In the genomic region with DNA sequence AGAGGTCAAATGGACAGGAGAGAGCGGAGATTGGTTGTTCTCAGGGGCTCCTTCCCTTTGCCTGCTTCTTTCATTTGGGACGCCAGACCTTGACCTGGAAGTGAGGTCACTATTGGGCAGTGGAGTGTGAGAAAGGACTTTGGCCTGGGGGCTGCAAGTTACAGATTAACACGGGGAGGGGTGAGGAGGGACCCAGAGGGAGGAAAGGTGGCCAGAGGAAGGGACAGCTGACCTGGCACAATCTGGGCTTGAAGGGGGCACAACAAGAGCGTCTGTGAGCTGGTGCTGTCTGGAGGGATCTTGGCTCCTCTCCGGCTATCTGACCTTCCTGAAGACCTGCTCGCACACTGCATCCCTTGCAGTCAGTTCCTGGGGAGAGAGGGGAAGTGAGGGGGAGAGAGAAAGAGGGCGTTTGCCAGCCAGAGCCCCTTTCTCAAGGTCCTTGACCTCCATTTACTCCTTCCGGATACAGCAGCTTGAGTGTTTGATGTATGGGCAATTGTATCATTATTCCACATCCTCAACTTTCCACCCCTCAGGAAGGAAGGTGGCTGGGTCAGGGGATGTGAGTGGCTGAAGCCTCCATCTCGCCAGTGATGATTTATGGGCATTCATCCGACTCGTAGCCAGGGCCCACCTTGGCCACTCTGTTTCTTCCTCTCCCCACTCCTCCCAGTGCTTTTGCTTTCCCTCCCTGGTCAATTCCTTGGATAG, we compare ENCODE assay signal across 1 cellular context.
TF ChIP-seq lines count a peak whose summit lies in the region.

No MANE protein-coding gene starts in this region.

TF ChIP-seq in HepG2, 621 proteins besides CTCF, POLR2A, EP300 and RAD21 (continued from another document and continues in another):
- TF ChIP-seq, protein P1, sequence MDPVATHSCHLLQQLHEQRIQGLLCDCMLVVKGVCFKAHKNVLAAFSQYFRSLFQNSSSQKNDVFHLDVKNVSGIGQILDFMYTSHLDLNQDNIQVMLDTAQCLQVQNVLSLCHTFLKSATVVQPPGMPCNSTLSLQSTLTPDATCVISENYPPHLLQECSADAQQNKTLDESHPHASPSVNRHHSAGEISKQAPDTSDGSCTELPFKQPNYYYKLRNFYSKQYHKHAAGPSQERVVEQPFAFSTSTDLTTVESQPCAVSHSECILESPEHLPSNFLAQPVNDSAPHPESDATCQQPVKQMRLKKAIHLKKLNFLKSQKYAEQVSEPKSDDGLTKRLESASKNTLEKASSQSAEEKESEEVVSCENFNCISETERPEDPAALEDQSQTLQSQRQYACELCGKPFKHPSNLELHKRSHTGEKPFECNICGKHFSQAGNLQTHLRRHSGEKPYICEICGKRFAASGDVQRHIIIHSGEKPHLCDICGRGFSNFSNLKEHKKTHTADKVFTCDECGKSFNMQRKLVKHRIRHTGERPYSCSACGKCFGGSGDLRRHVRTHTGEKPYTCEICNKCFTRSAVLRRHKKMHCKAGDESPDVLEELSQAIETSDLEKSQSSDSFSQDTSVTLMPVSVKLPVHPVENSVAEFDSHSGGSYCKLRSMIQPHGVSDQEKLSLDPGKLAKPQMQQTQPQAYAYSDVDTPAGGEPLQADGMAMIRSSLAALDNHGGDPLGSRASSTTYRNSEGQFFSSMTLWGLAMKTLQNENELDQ (CRISPR knock-in tag; IDR thresholded peaks at IDR 0.05; ENCODE audit: borderline replicate concordance) = no peak
- TF ChIP-seq RELA (CRISPR knock-in tag; IDR thresholded peaks at IDR 0.05) (no peak), ZNF790 (CRISPR knock-in tag; IDR thresholded peaks at IDR 0.05; ENCODE audit: borderline replicate concordance) (no peak), GLI4 (CRISPR knock-in tag; IDR thresholded peaks at IDR 0.05; ENCODE audit: borderline replicate concordance) (no peak), FLYWCH1 (CRISPR knock-in tag; IDR thresholded peaks at IDR 0.05) (no peak), MYC (CRISPR knock-in tag; IDR thresholded peaks at IDR 0.05; ENCODE audit: borderline replicate concordance) (0 out of 2 replicates have a peak, but pooled peaks have one; percentile 30), GABPA (IDR thresholded peaks at IDR 0.05; ENCODE audit: low read depth, low read length) (no peak), GABPA (CRISPR knock-in tag; IDR thresholded peaks at IDR 0.05; ENCODE audit: low read depth) (peak; percentile 65), CEBPB (IDR thresholded peaks at IDR 0.05; ENCODE audit: borderline replicate concordance, low read depth, low read length) (no peak), ZNF724P (CRISPR knock-in tag; IDR thresholded peaks at IDR 0.05; ENCODE audit: borderline replicate concordance) (no peak), AHR (CRISPR knock-in tag; IDR thresholded peaks at IDR 0.05) (no peak), AGO2 (optimal IDR thresholded peaks at IDR 0.05; ENCODE audit: low read depth, low read length) (no peak), XBP1 (CRISPR knock-in tag; IDR thresholded peaks at IDR 0.05) (no peak), U2AF1 (optimal IDR thresholded peaks at IDR 0.05; ENCODE audit: low read depth, low read length) (peak; percentile 54), HNRNPL (IDR thresholded peaks at IDR 0.05; ENCODE audit: low read depth, low read length) (peak; percentile 52; the same call in 1 of the 2 replicates), ZNF160 (CRISPR knock-in tag; IDR thresholded peaks at IDR 0.05) (0 out of 2 replicates have a peak, but pooled peaks have one; percentile 33), CREB3 (CRISPR knock-in tag; IDR thresholded peaks at IDR 0.05) (no peak), IKZF1 (IDR thresholded peaks at IDR 0.05) (no peak), ZBTB10 (CRISPR knock-in tag; IDR thresholded peaks at IDR 0.05; ENCODE audit: borderline replicate concordance) (no peak), THAP7 (CRISPR knock-in tag; IDR thresholded peaks at IDR 0.05) (no peak), ZSCAN5A (CRISPR knock-in tag; IDR thresholded peaks at IDR 0.05; ENCODE audit: borderline replicate concordance) (no peak), POGK (CRISPR knock-in tag; conservative IDR thresholded peaks at IDR 0.05) (no peak; the same call in 1 of the 2 replicates), SALL2 (CRISPR knock-in tag; IDR thresholded peaks at IDR 0.05) (no peak), ZNF549 (CRISPR knock-in tag; IDR thresholded peaks at IDR 0.05) (no peak)
- TF ChIP-seq, protein P2, sequence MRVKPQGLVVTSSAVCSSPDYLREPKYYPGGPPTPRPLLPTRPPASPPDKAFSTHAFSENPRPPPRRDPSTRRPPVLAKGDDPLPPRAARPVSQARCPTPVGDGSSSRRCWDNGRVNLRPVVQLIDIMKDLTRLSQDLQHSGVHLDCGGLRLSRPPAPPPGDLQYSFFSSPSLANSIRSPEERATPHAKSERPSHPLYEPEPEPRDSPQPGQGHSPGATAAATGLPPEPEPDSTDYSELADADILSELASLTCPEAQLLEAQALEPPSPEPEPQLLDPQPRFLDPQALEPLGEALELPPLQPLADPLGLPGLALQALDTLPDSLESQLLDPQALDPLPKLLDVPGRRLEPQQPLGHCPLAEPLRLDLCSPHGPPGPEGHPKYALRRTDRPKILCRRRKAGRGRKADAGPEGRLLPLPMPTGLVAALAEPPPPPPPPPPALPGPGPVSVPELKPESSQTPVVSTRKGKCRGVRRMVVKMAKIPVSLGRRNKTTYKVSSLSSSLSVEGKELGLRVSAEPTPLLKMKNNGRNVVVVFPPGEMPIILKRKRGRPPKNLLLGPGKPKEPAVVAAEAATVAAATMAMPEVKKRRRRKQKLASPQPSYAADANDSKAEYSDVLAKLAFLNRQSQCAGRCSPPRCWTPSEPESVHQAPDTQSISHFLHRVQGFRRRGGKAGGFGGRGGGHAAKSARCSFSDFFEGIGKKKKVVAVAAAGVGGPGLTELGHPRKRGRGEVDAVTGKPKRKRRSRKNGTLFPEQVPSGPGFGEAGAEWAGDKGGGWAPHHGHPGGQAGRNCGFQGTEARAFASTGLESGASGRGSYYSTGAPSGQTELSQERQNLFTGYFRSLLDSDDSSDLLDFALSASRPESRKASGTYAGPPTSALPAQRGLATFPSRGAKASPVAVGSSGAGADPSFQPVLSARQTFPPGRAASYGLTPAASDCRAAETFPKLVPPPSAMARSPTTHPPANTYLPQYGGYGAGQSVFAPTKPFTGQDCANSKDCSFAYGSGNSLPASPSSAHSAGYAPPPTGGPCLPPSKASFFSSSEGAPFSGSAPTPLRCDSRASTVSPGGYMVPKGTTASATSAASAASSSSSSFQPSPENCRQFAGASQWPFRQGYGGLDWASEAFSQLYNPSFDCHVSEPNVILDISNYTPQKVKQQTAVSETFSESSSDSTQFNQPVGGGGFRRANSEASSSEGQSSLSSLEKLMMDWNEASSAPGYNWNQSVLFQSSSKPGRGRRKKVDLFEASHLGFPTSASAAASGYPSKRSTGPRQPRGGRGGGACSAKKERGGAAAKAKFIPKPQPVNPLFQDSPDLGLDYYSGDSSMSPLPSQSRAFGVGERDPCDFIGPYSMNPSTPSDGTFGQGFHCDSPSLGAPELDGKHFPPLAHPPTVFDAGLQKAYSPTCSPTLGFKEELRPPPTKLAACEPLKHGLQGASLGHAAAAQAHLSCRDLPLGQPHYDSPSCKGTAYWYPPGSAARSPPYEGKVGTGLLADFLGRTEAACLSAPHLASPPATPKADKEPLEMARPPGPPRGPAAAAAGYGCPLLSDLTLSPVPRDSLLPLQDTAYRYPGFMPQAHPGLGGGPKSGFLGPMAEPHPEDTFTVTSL (CRISPR knock-in tag; IDR thresholded peaks at IDR 0.05; ENCODE audit: borderline replicate concordance) = no peak
- TF ChIP-seq, protein P3, sequence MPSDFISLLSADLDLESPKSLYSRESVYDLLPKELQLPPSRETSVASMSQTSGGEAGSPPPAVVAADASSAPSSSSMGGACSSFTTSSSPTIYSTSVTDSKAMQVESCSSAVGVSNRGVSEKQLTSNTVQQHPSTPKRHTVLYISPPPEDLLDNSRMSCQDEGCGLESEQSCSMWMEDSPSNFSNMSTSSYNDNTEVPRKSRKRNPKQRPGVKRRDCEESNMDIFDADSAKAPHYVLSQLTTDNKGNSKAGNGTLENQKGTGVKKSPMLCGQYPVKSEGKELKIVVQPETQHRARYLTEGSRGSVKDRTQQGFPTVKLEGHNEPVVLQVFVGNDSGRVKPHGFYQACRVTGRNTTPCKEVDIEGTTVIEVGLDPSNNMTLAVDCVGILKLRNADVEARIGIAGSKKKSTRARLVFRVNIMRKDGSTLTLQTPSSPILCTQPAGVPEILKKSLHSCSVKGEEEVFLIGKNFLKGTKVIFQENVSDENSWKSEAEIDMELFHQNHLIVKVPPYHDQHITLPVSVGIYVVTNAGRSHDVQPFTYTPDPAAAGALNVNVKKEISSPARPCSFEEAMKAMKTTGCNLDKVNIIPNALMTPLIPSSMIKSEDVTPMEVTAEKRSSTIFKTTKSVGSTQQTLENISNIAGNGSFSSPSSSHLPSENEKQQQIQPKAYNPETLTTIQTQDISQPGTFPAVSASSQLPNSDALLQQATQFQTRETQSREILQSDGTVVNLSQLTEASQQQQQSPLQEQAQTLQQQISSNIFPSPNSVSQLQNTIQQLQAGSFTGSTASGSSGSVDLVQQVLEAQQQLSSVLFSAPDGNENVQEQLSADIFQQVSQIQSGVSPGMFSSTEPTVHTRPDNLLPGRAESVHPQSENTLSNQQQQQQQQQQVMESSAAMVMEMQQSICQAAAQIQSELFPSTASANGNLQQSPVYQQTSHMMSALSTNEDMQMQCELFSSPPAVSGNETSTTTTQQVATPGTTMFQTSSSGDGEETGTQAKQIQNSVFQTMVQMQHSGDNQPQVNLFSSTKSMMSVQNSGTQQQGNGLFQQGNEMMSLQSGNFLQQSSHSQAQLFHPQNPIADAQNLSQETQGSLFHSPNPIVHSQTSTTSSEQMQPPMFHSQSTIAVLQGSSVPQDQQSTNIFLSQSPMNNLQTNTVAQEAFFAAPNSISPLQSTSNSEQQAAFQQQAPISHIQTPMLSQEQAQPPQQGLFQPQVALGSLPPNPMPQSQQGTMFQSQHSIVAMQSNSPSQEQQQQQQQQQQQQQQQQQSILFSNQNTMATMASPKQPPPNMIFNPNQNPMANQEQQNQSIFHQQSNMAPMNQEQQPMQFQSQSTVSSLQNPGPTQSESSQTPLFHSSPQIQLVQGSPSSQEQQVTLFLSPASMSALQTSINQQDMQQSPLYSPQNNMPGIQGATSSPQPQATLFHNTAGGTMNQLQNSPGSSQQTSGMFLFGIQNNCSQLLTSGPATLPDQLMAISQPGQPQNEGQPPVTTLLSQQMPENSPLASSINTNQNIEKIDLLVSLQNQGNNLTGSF (CRISPR knock-in tag; IDR thresholded peaks at IDR 0.05) = no peak
